8 cellular contexts compared by ENCODE assay signal in genomic region chr6:46090115-46091079, GRCh38. TPM values are rescaled to one million over a fixed set of nuclear protein-coding genes. Genes with fewer than 3 reads are reported as not detected.
DNase-seq lines count a peak whose midpoint lies in the region; ATAC-seq and TF ChIP-seq lines count a peak whose summit lies in the region.

No MANE protein-coding gene starts in this region.

- ATAC-seq in HG03442 (IDR thresholded peaks at IDR 0.05; ENCODE audit: unreplicated experiment) = peak; percentile 60
- ATAC-seq in stimulated activated naive CD8-positive, alpha-beta T cell treated with anti-CD3 and anti-CD28 coated beads, Interleukin-15, Interleukin-2, amounts not matched to agents 100 U/mL and 50 U/mL, for 24 hours = peak; percentile 78
- no peak for ATAC-seq in HG02571 (IDR thresholded peaks at IDR 0.05; ENCODE audit: unreplicated experiment)

- H3K4me3 ChIP-seq in OCI-LY3 (ENCODE audit: low read length) (no peak overlapping the region), esophagus muscularis mucosa (no peak overlapping the region)

- 37% methylated on average over 10 of the region's 10 CpGs for WGBS in esophagus muscularis mucosa

- H3K27ac Mint-ChIP-seq in nephron progenitor cell = no peak overlapping the region

- DNase-seq in GM03348 (ENCODE audit: low spot score) (peak; percentile 74), esophagus muscularis mucosa (ENCODE audit: extremely low spot score) (no peak), nephron progenitor cell (peak; percentile 61)
- DNase-seq in activated T-cell treated with anti-CD3 and anti-CD28 coated beads, Interleukin-2, amount 50 U/mL, for 1 hour = peak; percentile 52
- DNase-seq in stimulated activated naive CD8-positive, alpha-beta T cell treated with anti-CD3 and anti-CD28 coated beads, Interleukin-15, Interleukin-2, amounts not matched to agents 100 U/mL and 50 U/mL, for 24 hours = peak; percentile 65

- H3K4me3 Mint-ChIP-seq in nephron progenitor cell = no peak overlapping the region

- no peak overlapping the region for H3K9ac ChIP-seq in OCI-LY3 (ENCODE audit: low read length)

- H3K27ac ChIP-seq in OCI-LY3 (ENCODE audit: low read length) (no peak overlapping the region), esophagus muscularis mucosa (replicated peaks in 1 of 4) (no peak overlapping the region)

- peak; percentile 96 for TF ChIP-seq CTCF in OCI-LY3 (IDR thresholded peaks at IDR 0.05; ENCODE audit: low read depth, low read length)
- peak; percentile 67 to 78 (median 76) for TF ChIP-seq CTCF in esophagus muscularis mucosa (IDR thresholded peaks at IDR 0.05)
- peak; percentile 86 for TF ChIP-seq CTCF in nephron progenitor cell (IDR thresholded peaks at IDR 0.05)

- no peaks in the 10 kb centered on the region for H3K4me1 Mint-ChIP-seq in nephron progenitor cell

- peaks cover 21% of the 10 kb centered on the region for H3K27me3 ChIP-seq in OCI-LY3 (ENCODE audit: low read depth, low read length)
- H3K27me3 ChIP-seq in esophagus muscularis mucosa = no peaks in the 10 kb centered on the region

- TF ChIP-seq EP300 in esophagus muscularis mucosa (IDR thresholded peaks at IDR 0.05) = no peak

- intact Hi-C loops in esophagus muscularis mucosa (cut with DNase I) = loop anchor here (5.0 to 10.0 kb wide), 4 partner anchors 132 to 692 kb away; no protein-coding TSS in a partner anchor

- H3K4me1 ChIP-seq in OCI-LY3 (ENCODE audit: low read length) (peaks cover 9% of the 10 kb centered on the region), esophagus muscularis mucosa (no peaks in the 10 kb centered on the region)

- no peaks in the 10 kb centered on the region for H4K20me1 ChIP-seq in OCI-LY3 (ENCODE audit: insufficient read depth, low read length)

- no peak overlapping the region for H2AFZ ChIP-seq in OCI-LY3 (ENCODE audit: low read depth, low read length)

- H3K36me3 Mint-ChIP-seq in nephron progenitor cell (ENCODE audit: low read depth) = peaks cover 5% of the 10 kb centered on the region

- H3K36me3 ChIP-seq in OCI-LY3 (replicated peaks; ENCODE audit: low read depth, low read length) (no peaks in the 10 kb centered on the region), esophagus muscularis mucosa (no peaks in the 10 kb centered on the region)

- TF ChIP-seq POLR2A in esophagus muscularis mucosa (IDR thresholded peaks at IDR 0.05; ENCODE audit: low read depth) = no peak

- H3K79me2 ChIP-seq in OCI-LY3 (ENCODE audit: low read length) = no peaks in the 10 kb centered on the region

- peaks cover 8% of the 10 kb centered on the region for H3K27me3 Mint-ChIP-seq in nephron progenitor cell (ENCODE audit: low read depth, poor library complexity)

- peaks cover 34% of the 10 kb centered on the region for H3K9me3 Mint-ChIP-seq in nephron progenitor cell

- peak overlapping the region; percentile 21 for H3K4me2 ChIP-seq in OCI-LY3 (ENCODE audit: low read length)

- H3K9me3 ChIP-seq in OCI-LY3 (ENCODE audit: insufficient read depth, low read length) (no peaks in the 10 kb centered on the region), esophagus muscularis mucosa (peaks cover 0 to 11% (median 3%) of the 10 kb centered on the region in 4 donors)

RNA-seq across cellular contexts. Expression of gene ENPP4, which starts 39.4 kb away (rescaled TPM):
- 10 to 100 TPM; 19.0 to 38.6 (median 24.6) TPM for total RNA-seq in esophagus muscularis mucosa
